ENCODE assay signal across 2 cellular contexts in the genomic region with DNA sequence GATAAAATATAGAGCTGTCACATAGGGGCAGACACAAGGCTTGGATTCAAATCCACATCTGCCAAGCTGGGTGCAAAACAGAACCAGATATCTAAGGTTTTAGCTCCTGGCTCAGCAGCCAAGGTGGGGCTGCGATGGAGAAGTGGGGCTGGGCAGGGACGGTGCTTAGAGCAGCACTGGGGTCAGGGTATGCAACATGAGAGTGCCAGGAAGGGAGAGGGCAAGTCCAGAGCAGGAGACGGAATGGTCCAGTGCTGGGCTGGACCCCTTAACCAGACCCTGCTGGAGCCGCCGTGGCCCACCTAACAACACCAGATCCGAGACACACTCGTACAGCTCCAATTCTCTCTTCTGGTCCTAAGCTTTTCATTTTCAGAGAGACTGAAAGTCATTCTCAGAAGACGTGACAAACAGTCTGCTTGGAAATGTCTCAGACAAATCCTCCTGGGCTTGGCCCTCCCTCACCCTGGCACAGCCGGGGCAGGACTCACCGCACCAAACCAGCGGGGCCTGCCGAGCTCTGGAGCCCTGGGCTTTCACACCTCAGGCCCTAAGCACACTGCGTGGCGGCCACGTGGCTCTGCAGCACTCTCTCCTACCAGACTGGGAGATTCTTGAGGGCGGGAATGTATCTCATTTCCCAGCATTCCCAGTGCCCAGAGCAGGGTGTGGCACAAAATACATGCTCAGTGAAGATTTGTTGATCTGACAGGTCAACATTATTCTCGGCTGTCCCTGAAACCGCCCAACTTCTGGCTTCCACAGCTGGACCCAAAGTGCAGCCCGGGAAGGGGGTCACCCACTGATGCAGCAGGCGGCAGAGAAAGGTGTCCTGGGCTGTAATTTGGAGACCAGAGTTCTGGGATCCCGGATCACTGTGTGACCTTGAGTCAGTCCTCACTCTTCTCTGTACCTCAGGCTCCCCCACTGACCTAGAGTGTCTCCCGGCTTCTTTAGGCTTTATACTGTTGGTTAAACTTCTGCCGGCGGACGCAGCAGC.
TF ChIP-seq lines count a peak whose summit lies in the region.

No MANE protein-coding gene starts in this region.

TF ChIP-seq in H1, 55 proteins besides CTCF, POLR2A, EP300 and RAD21:
- TF ChIP-seq, protein P1, sequence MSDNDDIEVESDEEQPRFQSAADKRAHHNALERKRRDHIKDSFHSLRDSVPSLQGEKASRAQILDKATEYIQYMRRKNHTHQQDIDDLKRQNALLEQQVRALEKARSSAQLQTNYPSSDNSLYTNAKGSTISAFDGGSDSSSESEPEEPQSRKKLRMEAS (IDR thresholded peaks at IDR 0.05) = peak; percentile 58
- TF ChIP-seq SIRT6 (IDR thresholded peaks at IDR 0.05; ENCODE audit: low read length) = no peak
- TF ChIP-seq E2F6 (IDR thresholded peaks at IDR 0.05) = peak; percentile 84

TF ChIP-seq in HepG2, 621 proteins besides CTCF, POLR2A, EP300 and RAD21:
- TF ChIP-seq BRCA1 (CRISPR knock-in tag; IDR thresholded peaks at IDR 0.05) (no peak), PPARG (CRISPR knock-in tag; conservative IDR thresholded peaks at IDR 0.05) (no peak), ZNF775 (CRISPR knock-in tag; IDR thresholded peaks at IDR 0.05; ENCODE audit: borderline replicate concordance) (no peak)
